ENCODE assay signal across 1 cellular context in the genomic region with DNA sequence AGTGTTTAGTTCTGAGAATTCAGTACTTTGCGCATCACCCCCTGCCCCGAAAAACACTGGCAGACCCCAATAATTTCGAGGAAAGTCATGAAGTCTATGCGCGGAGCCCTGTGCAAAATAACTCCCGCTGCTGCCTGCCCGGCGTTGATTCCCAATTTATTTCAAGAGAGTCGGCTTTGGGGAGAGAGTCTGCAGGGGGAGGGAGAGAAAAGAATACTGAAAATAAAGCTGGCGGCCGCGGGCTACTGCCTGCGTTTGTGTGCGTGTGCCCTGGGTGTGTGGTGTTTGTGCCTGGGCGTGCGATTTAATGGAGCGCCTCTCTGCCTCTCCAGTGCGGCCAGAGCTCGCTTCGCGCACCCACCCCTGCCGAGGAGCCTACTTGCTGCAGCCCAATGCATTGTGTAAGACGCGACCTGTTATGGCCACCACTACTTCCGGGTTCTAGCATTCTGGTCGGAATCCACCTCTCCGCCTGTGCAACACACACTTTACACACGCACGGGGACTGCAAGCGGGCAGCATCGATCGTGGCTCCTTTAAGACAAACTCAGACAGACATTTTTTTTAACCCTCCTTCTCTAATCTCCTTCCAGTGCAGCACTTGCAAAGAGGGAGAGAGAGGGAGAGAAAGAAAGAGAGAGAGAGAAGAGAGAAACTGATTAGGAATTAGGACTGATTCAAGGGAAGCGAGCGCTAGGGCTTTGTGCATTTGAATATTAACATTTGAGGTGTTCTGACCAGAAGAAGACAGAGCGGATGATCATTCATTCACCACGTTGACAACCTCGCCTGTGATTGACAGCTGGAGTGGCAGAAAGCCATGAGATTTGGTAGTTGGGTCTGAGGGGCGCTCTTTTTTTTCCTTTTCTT.
TF ChIP-seq lines count a peak whose summit lies in the region.

A gene (plus strand): TSS at position 447 of the 870 bp plus-strand sequence. CDS start 732 bp downstream, outside the sequence.

TF ChIP-seq in IMR-90, 13 proteins besides CTCF, POLR2A, EP300 and RAD21 (continued from another document):
- TF ChIP-seq, protein P1, sequence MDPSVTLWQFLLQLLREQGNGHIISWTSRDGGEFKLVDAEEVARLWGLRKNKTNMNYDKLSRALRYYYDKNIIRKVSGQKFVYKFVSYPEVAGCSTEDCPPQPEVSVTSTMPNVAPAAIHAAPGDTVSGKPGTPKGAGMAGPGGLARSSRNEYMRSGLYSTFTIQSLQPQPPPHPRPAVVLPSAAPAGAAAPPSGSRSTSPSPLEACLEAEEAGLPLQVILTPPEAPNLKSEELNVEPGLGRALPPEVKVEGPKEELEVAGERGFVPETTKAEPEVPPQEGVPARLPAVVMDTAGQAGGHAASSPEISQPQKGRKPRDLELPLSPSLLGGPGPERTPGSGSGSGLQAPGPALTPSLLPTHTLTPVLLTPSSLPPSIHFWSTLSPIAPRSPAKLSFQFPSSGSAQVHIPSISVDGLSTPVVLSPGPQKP (IDR thresholded peaks at IDR 0.05; ENCODE audit: borderline replicate concordance, low read depth, low read length) = 0 out of 2 replicates have a peak, but pooled peaks have one; percentile 46
- TF ChIP-seq, protein P2, sequence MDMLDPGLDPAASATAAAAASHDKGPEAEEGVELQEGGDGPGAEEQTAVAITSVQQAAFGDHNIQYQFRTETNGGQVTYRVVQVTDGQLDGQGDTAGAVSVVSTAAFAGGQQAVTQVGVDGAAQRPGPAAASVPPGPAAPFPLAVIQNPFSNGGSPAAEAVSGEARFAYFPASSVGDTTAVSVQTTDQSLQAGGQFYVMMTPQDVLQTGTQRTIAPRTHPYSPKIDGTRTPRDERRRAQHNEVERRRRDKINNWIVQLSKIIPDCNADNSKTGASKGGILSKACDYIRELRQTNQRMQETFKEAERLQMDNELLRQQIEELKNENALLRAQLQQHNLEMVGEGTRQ (IDR thresholded peaks at IDR 0.05; ENCODE audit: low read depth, low read length) = no peak
- peak; percentile 70 for TF ChIP-seq MXI1 (IDR thresholded peaks at IDR 0.05; ENCODE audit: borderline replicate concordance, low read depth, low read length)
- peak; percentile 27; the same call in 1 of the 2 replicates for TF ChIP-seq RFX5 (IDR thresholded peaks at IDR 0.05; ENCODE audit: low read depth, low read length)
- 0 out of 2 replicates have a peak, but pooled peaks have one; percentile 13 for TF ChIP-seq FOS (IDR thresholded peaks at IDR 0.05; ENCODE audit: low read depth, low read length)
- peak; percentile 93 for TF ChIP-seq MAZ (IDR thresholded peaks at IDR 0.05; ENCODE audit: borderline replicate concordance, low read depth, low read length)
- no peak for TF ChIP-seq RCOR1 (IDR thresholded peaks at IDR 0.05; ENCODE audit: insufficient replicate concordance, low read length)
- TF ChIP-seq CEBPB (IDR thresholded peaks at IDR 0.05; ENCODE audit: low read depth, low read length) = peak; percentile 98
- peak; percentile 96 for TF ChIP-seq BHLHE40 (IDR thresholded peaks at IDR 0.05; ENCODE audit: low read depth, low read length)
